In genomic region chr6:41080623-41081022, GRCh38 we compare ENCODE assay signal across 17 cellular contexts. TPM values are rescaled to one million over a fixed set of nuclear protein-coding genes. Genes with fewer than 3 reads are reported as not detected.
DNase-seq lines count a peak whose midpoint lies in the region; ATAC-seq and TF ChIP-seq lines count a peak whose summit lies in the region.
"Had no signal": no experiment of that assay in that cellular context is flagged by ENCODE, and none has a peak within 500 bp of the region (broad histone marks: within the 10 kb centered on the region; RNA-seq: fewer than 3 reads in every experiment).

No MANE protein-coding gene starts in this region.

- H3K9me3 Mint-ChIP-seq in activated naive CD4-positive, alpha-beta T cell treated with anti-CD3 and anti-CD28 coated beads for 36 hours = no peaks in the 10 kb centered on the region
- no peaks in the 10 kb centered on the region for H3K9me3 Mint-ChIP-seq in T-helper 2 cell treated with Interferon-gamma antibody and Interleukin-4, amounts not matched to agents 5 μg/mL and 100 μg/mL, for 36 hours
- no peaks in the 10 kb centered on the region for H3K9me3 Mint-ChIP-seq in stimulated activated naive B cell treated with anti-CD40 and anti-IgM and Interleukin-4, amounts not matched to agents 10 μg/mL and 1 μg/mL and 100 μg/mL, for 72 hours
- no peaks in the 10 kb centered on the region for H3K9me3 Mint-ChIP-seq in WTC11
- H3K9me3 Mint-ChIP-seq: brain had no signal

- peaks cover 54% of the 10 kb centered on the region for H3K4me1 Mint-ChIP-seq in activated naive CD4-positive, alpha-beta T cell treated with anti-CD3 and anti-CD28 coated beads for 36 hours (ENCODE audit: low read depth)
- peaks cover 45% of the 10 kb centered on the region for H3K4me1 Mint-ChIP-seq in T-helper 2 cell treated with Interferon-gamma antibody and Interleukin-4, amounts not matched to agents 5 μg/mL and 100 μg/mL, for 36 hours (ENCODE audit: low read depth)
- peaks cover 16 to 29% of the 10 kb centered on the region in 2 donors for H3K4me1 Mint-ChIP-seq in stimulated activated naive B cell treated with anti-CD40 and anti-IgM and Interleukin-4, amounts not matched to agents 10 μg/mL and 1 μg/mL and 100 μg/mL, for 72 hours
- H3K4me1 Mint-ChIP-seq in WTC11 = peaks cover 11% of the 10 kb centered on the region

- POLR2A ChIA-PET in WTC11 (lab: Charles Lee) = no interaction called here

- no peak for TF ChIP-seq CTCF in WTC11 (IDR thresholded peaks at IDR 0.05)

- no peaks in the 10 kb centered on the region for H3K27me3 Mint-ChIP-seq in activated naive CD4-positive, alpha-beta T cell treated with anti-CD3 and anti-CD28 coated beads for 36 hours (ENCODE audit: low read depth)
- H3K27me3 Mint-ChIP-seq in T-helper 2 cell treated with Interferon-gamma antibody and Interleukin-4, amounts not matched to agents 5 μg/mL and 100 μg/mL, for 36 hours (ENCODE audit: low read depth) = no peaks in the 10 kb centered on the region
- no peaks in the 10 kb centered on the region for H3K27me3 Mint-ChIP-seq in stimulated activated naive B cell treated with anti-CD40 and anti-IgM and Interleukin-4, amounts not matched to agents 10 μg/mL and 1 μg/mL and 100 μg/mL, for 72 hours
- no peaks in the 10 kb centered on the region for H3K27me3 Mint-ChIP-seq in WTC11 (ENCODE audit: low read depth)
- H3K27me3 Mint-ChIP-seq: brain had no signal

- peaks cover 39% of the 10 kb centered on the region for H3K36me3 Mint-ChIP-seq in activated naive CD4-positive, alpha-beta T cell treated with anti-CD3 and anti-CD28 coated beads for 36 hours (ENCODE audit: low read depth)
- H3K36me3 Mint-ChIP-seq in T-helper 2 cell treated with Interferon-gamma antibody and Interleukin-4, amounts not matched to agents 5 μg/mL and 100 μg/mL, for 36 hours (ENCODE audit: low read depth) = peaks cover 56% of the 10 kb centered on the region
- peaks cover 24 to 43% of the 10 kb centered on the region in 2 donors for H3K36me3 Mint-ChIP-seq in stimulated activated naive B cell treated with anti-CD40 and anti-IgM and Interleukin-4, amounts not matched to agents 10 μg/mL and 1 μg/mL and 100 μg/mL, for 72 hours
- H3K36me3 Mint-ChIP-seq in WTC11 = peaks cover 57% of the 10 kb centered on the region

- H3K27me3 ChIP-seq in MG63 = no peaks in the 10 kb centered on the region
- H3K27me3 ChIP-seq: SJSA1, testis had no signal

- H3K4me3 ChIP-seq in MG63 = no peak overlapping the region
- H3K4me3 ChIP-seq: SJSA1, testis had no signal

- CTCF ChIA-PET in activated naive CD4-positive, alpha-beta T cell treated with anti-CD3 and anti-CD28 coated beads for 36 hours (lab: Charles Lee) = interaction anchor here (0.7 to 1.4 kb wide), 4 partner anchors 12 to 239 kb away, joined by 3 to 4 read pairs (median 3); no protein-coding TSS in a partner anchor
- CTCF ChIA-PET in WTC11 (lab: Charles Lee) = no interaction called here

- H3K27ac Mint-ChIP-seq in activated naive CD4-positive, alpha-beta T cell treated with anti-CD3 and anti-CD28 coated beads for 36 hours = peak overlapping the region; percentile 73
- H3K27ac Mint-ChIP-seq in T-helper 2 cell treated with Interferon-gamma antibody and Interleukin-4, amounts not matched to agents 5 μg/mL and 100 μg/mL, for 36 hours = peak overlapping the region; percentile 82
- H3K27ac Mint-ChIP-seq in stimulated activated naive B cell treated with anti-CD40 and anti-IgM and Interleukin-4, amounts not matched to agents 10 μg/mL and 1 μg/mL and 100 μg/mL, for 72 hours = peak overlapping the region; percentile 72
- no peak overlapping the region for H3K27ac Mint-ChIP-seq in WTC11
- H3K27ac Mint-ChIP-seq: brain had no signal

- no peak for ATAC-seq in stimulated activated naive B cell treated with anti-CD40 and anti-IgM and Interleukin-4, amounts not matched to agents 10 μg/mL and 1 μg/mL and 100 μg/mL, for 72 hours (replicated peaks)
- ATAC-seq in WTC11 = no peak
- ATAC-seq in GM21515 (IDR thresholded peaks at IDR 0.05; ENCODE audit: unreplicated experiment) = no peak
- ATAC-seq: left cardiac atrium had no signal

- intact Hi-C loops in activated naive CD4-positive, alpha-beta T cell treated with anti-CD3 and anti-CD28 coated beads for 36 hours (cut with micrococcal nuclease) = no loop called here

- H3K36me3 ChIP-seq in MG63 = peaks cover 32% of the 10 kb centered on the region

- peak overlapping the region; percentile 52 for H3K4me3 Mint-ChIP-seq in activated naive CD4-positive, alpha-beta T cell treated with anti-CD3 and anti-CD28 coated beads for 36 hours
- H3K4me3 Mint-ChIP-seq in T-helper 2 cell treated with Interferon-gamma antibody and Interleukin-4, amounts not matched to agents 5 μg/mL and 100 μg/mL, for 36 hours = peak overlapping the region; percentile 80
- H3K4me3 Mint-ChIP-seq in stimulated activated naive B cell treated with anti-CD40 and anti-IgM and Interleukin-4, amounts not matched to agents 10 μg/mL and 1 μg/mL and 100 μg/mL, for 72 hours = peak overlapping the region in 1 of 2 donors; percentile 1
- H3K4me3 Mint-ChIP-seq in WTC11 = no peak overlapping the region
- H3K4me3 Mint-ChIP-seq: brain had no signal

- peak; percentile 27 for DNase-seq in activated naive CD4-positive, alpha-beta T cell treated with anti-CD3 and anti-CD28 coated beads for 36 hours
- no peak for DNase-seq in activated naive CD4-positive, alpha-beta T cell treated with anti-CD3 and anti-CD28 coated beads, Interleukin-2, amount 50 U/mL, for 16 hours
- DNase-seq in T-helper 2 cell treated with Interferon-gamma antibody and Interleukin-4, amounts not matched to agents 5 μg/mL and 100 μg/mL, for 36 hours (ENCODE audit: low spot score) = no peak
- DNase-seq in dermis blood vessel endothelial cell (peak; percentile 21), MG63 (no peak), WTC11 (ENCODE audit: low spot score) (no peak)
- no peak for DNase-seq in stimulated activated naive B cell treated with anti-CD40 and anti-IgM and Interleukin-4, amounts not matched to agents 10 μg/mL and 1 μg/mL and 100 μg/mL, for 72 hours
- DNase-seq: left cardiac atrium, NCI-H1694 treated with DMSO at 0.1 percent for 48 hours, NCI-H510A, OCI-M1, testis had no signal

- H3K9me3 ChIP-seq in MG63 = no peaks in the 10 kb centered on the region
- H3K9me3 ChIP-seq: SJSA1, testis had no signal

TF ChIP-seq in WTC11, 78 proteins besides CTCF, POLR2A, EP300 and RAD21 (continues in another document):
- TF ChIP-seq FOXP4 (CRISPR knock-in tag; IDR thresholded peaks at IDR 0.05) (no peak), NFE2L1 (CRISPR knock-in tag; IDR thresholded peaks at IDR 0.05) (no peak)

RNA-seq across cellular contexts. Expression of gene NFYA, which starts 7.8 kb away (rescaled TPM):
- 10 to 100 TPM; 38.0 to 38.7 TPM for total RNA-seq in activated naive CD4-positive, alpha-beta T cell treated with anti-CD3 and anti-CD28 coated beads for 36 hours
- 16.2 and 22.6 TPM in 2 replicates for total RNA-seq in dermis blood vessel endothelial cell
- 20.5 and 28.1 TPM in 2 replicates for total RNA-seq in MG63 (2014; rRNA removed; shearing (Covaris generic); ENCODE audit: low replicate concordance)
- total RNA-seq in WTC11 (2021) = 34.7 to 37.7 TPM (median 35.8 TPM) in 3 replicates

RNA-seq across cellular contexts. Expression of gene OARD1, which starts 8.5 kb away (rescaled TPM):
- 10 to 100 TPM; 59.0 to 60.8 TPM for total RNA-seq in activated naive CD4-positive, alpha-beta T cell treated with anti-CD3 and anti-CD28 coated beads for 36 hours
- 11.2 and 11.6 TPM in 2 replicates for total RNA-seq in dermis blood vessel endothelial cell
- 1.4 and 5.9 TPM in 2 replicates for total RNA-seq in MG63 (2014; rRNA removed; shearing (Covaris generic); ENCODE audit: low replicate concordance)
- 33.7 to 37.0 TPM (median 36.5 TPM) in 3 replicates for total RNA-seq in WTC11 (2021)

RNA-seq across cellular contexts. Expression of gene APOBEC2, which starts 27.6 kb away (rescaled TPM):
- total RNA-seq in activated naive CD4-positive, alpha-beta T cell treated with anti-CD3 and anti-CD28 coated beads for 36 hours = not detected
- 0.19 TPM in 1 of 2 replicates, not detected in the other for total RNA-seq in dermis blood vessel endothelial cell
- not detected in 2 replicates for total RNA-seq in MG63 (2014; rRNA removed; shearing (Covaris generic); ENCODE audit: low replicate concordance)
- not detected in 3 replicates for total RNA-seq in WTC11 (2021)
- total RNA-seq: fibroblast of villous mesenchyme, mucosa of gallbladder, SJSA1 had no signal

RNA-seq across cellular contexts. Expression of gene TSPO2, which starts 38.4 kb away (rescaled TPM):
- not detected for total RNA-seq in activated naive CD4-positive, alpha-beta T cell treated with anti-CD3 and anti-CD28 coated beads for 36 hours
- total RNA-seq in dermis blood vessel endothelial cell (not detected in 2 replicates), WTC11 (2021) (not detected in 3 replicates)
- total RNA-seq in MG63 (2014; rRNA removed; shearing (Covaris generic); ENCODE audit: low replicate concordance) = not detected in 2 replicates
- total RNA-seq: fibroblast of villous mesenchyme, left cardiac atrium, SJSA1, testis had no signal

RNA-seq across cellular contexts. Expression of gene UNC5CL, which starts 41.6 kb away (rescaled TPM):
- total RNA-seq in activated naive CD4-positive, alpha-beta T cell treated with anti-CD3 and anti-CD28 coated beads for 36 hours = 1 to 10 TPM; 2.3 to 3.0 TPM
- total RNA-seq in dermis blood vessel endothelial cell (0.14 and 0.17 TPM in 2 replicates), WTC11 (2021) (3.3 to 4.5 TPM (median 3.6 TPM) in 3 replicates)
- 0.20 TPM in 1 of 2 replicates, not detected in the other for total RNA-seq in MG63 (2014; rRNA removed; shearing (Covaris generic); ENCODE audit: low replicate concordance)
- total RNA-seq: SJSA1 had no signal

Comparison
In these comparisons a context has a peak if more than half of its experiments do, and no peak if none do; other contexts are left out.
1. DNase-seq: peak in activated naive CD4-positive, alpha-beta T cell treated with anti-CD3 and anti-CD28 coated beads for 36 hours (single experiment) and dermis blood vessel endothelial cell (single experiment); none in activated naive CD4-positive, alpha-beta T cell treated with anti-CD3 and anti-CD28 coated beads, Interleukin-2, amount 50 U/mL, for 16 hours (single experiment), T-helper 2 cell treated with Interferon-gamma antibody and Interleukin-4, amounts not matched to agents 5 μg/mL and 100 μg/mL, for 36 hours (single experiment), stimulated activated naive B cell treated with anti-CD40 and anti-IgM and Interleukin-4, amounts not matched to agents 10 μg/mL and 1 μg/mL and 100 μg/mL, for 72 hours (single experiment), MG63 (single experiment) and WTC11 (single experiment).